31 cellular contexts compared by ENCODE assay signal in the genomic region with DNA sequence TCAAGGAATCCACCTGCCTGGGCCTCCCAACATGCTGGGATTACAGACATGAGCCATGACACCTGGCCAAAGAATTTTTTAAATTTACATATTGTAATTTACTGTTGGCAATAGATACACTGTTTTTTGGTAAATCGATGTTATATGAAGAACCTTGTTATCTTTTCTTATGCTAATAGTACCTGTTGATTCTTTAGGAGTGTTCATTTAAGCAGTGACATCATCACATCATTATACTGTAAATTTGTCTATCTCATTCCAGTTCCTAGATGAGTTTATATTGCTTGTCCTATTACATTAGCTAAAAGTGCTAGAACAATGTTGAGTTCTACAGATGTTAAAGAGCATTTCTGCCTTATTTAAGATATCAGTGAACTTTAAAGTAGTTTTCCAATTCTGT. TPM values are rescaled to one million over a fixed set of nuclear protein-coding genes. Genes with fewer than 3 reads are reported as not detected.
"Had no signal": no experiment of that assay in that cellular context is flagged by ENCODE, and none has a peak within 500 bp of the region (broad histone marks: within the 10 kb centered on the region; RNA-seq: fewer than 3 reads in every experiment).

No MANE protein-coding gene starts in this region.

- H3K9me3 ChIP-seq: testis, thoracic aorta, thyroid gland, upper lobe of right lung had no signal

- H3K27ac Mint-ChIP-seq: stimulated activated effector memory CD8-positive, alpha-beta T cell treated with anti-CD3 and anti-CD28 coated beads, Interleukin-12 subunit alpha, Interleukin-12 subunit beta, amount 100 ng/mL, for 72 hours; stimulated activated memory B cell treated with anti-CD40 and anti-IgM and Interleukin-4, amounts not matched to agents 10 μg/mL and 1 μg/mL and 100 μg/mL, for 72 hours; stimulated activated naive B cell treated with anti-CD40 and anti-IgM and Interleukin-4, amounts not matched to agents 10 μg/mL and 1 μg/mL and 100 μg/mL, for 72 hours; stimulated activated naive CD8-positive, alpha-beta T cell treated with anti-CD3 and anti-CD28 coated beads, Interleukin-15, amount 100 ng/mL, for 72 hours; stimulated activated naive CD8-positive, alpha-beta T cell treated with anti-CD3 and anti-CD28 coated beads, Interleukin-15, Interleukin-2, amounts not matched to agents 100 ng/mL and 50 ng/mL, for 24 hours; type B pancreatic cell had no signal

- H3K4me1 ChIP-seq: stomach, suprapubic skin, testis, thyroid gland, tibial artery, tibial nerve, transverse colon, upper lobe of left lung, upper lobe of right lung, uterus, vagina had no signal

- H3K27me3 Mint-ChIP-seq: stimulated activated memory B cell treated with anti-CD40 and anti-IgM and Interleukin-4, amounts not matched to agents 10 μg/mL and 1 μg/mL and 100 μg/mL, for 72 hours; stimulated activated naive B cell treated with anti-CD40 and anti-IgM and Interleukin-4, amounts not matched to agents 10 μg/mL and 1 μg/mL and 100 μg/mL, for 72 hours; stimulated activated naive CD8-positive, alpha-beta T cell treated with anti-CD3 and anti-CD28 coated beads, Interleukin-15, amount 100 ng/mL, for 72 hours; stimulated activated naive CD8-positive, alpha-beta T cell treated with anti-CD3 and anti-CD28 coated beads, Interleukin-15, Interleukin-2, amounts not matched to agents 100 ng/mL and 50 ng/mL, for 24 hours; type B pancreatic cell had no signal

- H3K4me3 ChIP-seq: stomach, suprapubic skin, testis, thoracic aorta, thyroid gland, tibial artery, tibial nerve, transverse colon, upper lobe of left lung, upper lobe of right lung, uterus, vagina had no signal

- H3K36me3 ChIP-seq: thoracic aorta, thyroid gland, tibial artery, transverse colon, upper lobe of left lung, upper lobe of right lung, uterus, vagina had no signal

- H3K27me3 ChIP-seq: stomach, suprapubic skin, testis, thyroid gland, tibial artery, tibial nerve, transverse colon, upper lobe of left lung, upper lobe of right lung, uterus, vagina had no signal

- H3K4me3 Mint-ChIP-seq: stimulated activated effector memory CD8-positive, alpha-beta T cell treated with anti-CD3 and anti-CD28 coated beads, Interleukin-12 subunit alpha, Interleukin-12 subunit beta, amount 100 ng/mL, for 72 hours; stimulated activated memory B cell treated with anti-CD40 and anti-IgM and Interleukin-4, amounts not matched to agents 10 μg/mL and 1 μg/mL and 100 μg/mL, for 72 hours; stimulated activated naive B cell treated with anti-CD40 and anti-IgM and Interleukin-4, amounts not matched to agents 10 μg/mL and 1 μg/mL and 100 μg/mL, for 72 hours; stimulated activated naive CD8-positive, alpha-beta T cell treated with anti-CD3 and anti-CD28 coated beads, Interleukin-15, amount 100 ng/mL, for 72 hours; stimulated activated naive CD8-positive, alpha-beta T cell treated with anti-CD3 and anti-CD28 coated beads, Interleukin-15, Interleukin-2, amounts not matched to agents 100 ng/mL and 50 ng/mL, for 24 hours; type B pancreatic cell had no signal

- H3K27ac ChIP-seq: stomach, suprapubic skin, testis, thoracic aorta, thyroid gland, tibial artery, tibial nerve, transverse colon, upper lobe of left lung, upper lobe of right lung, uterus, vagina had no signal

- DNase-seq: stimulated activated CD4-positive, alpha-beta T cell treated with anti-CD3 and anti-CD28 coated beads, Interleukin-2, amount 100 ng/mL, for 48 hours; stimulated activated CD4-positive, alpha-beta T cell treated with anti-CD3 and anti-CD28 coated beads, Interleukin-4, amount 100 ng/mL, for 1 hour; stimulated activated CD4-positive, alpha-beta T cell treated with anti-CD3 and anti-CD28 coated beads, Interleukin-4, amount 100 ng/mL, for 24 hours; stimulated activated CD4-positive, alpha-beta T cell treated with anti-CD3 and anti-CD28 coated beads, Interleukin-4, amount 100 ng/mL, for 4 hours; stimulated activated CD8-positive, alpha-beta memory T cell treated with anti-CD3 and anti-CD28 coated beads, Interleukin-4, amount 100 ng/mL, for 48 hours; stimulated activated naive B cell treated with anti-CD40 and anti-IgM and Interleukin-4, amounts not matched to agents 10 μg/mL and 1 μg/mL and 100 μg/mL, for 72 hours; stimulated activated naive CD4-positive, alpha-beta T cell; stimulated activated naive CD4-positive, alpha-beta T cell treated with Interleukin-2 at 50 U/mL for 16 hours; stimulated activated naive CD8-positive, alpha-beta T cell treated with anti-CD3 and anti-CD28 coated beads, Interleukin-15, amount 100 ng/mL, for 72 hours; stimulated activated naive CD8-positive, alpha-beta T cell treated with anti-CD3 and anti-CD28 coated beads, Interleukin-15, Interleukin-2, amounts not matched to agents 100 U/mL and 50 U/mL, for 24 hours; stomach; substantia nigra; testis; thyroid gland; tibial artery; transverse colon; upper lobe of left lung; upper lobe of right lung; uterus had no signal

- H3K36me3 Mint-ChIP-seq: stimulated activated effector memory CD8-positive, alpha-beta T cell treated with anti-CD3 and anti-CD28 coated beads, Interleukin-12 subunit alpha, Interleukin-12 subunit beta, amount 100 ng/mL, for 72 hours had no signal

RNA-seq across cellular contexts. Expression of a gene that starts 13.0 kb away (rescaled TPM):
- polyA plus RNA-seq: stomach, urinary bladder had no signal

RNA-seq across cellular contexts. Expression of a gene that starts 39.3 kb away (rescaled TPM):
- total RNA-seq: stomach, subcutaneous adipose tissue, suprapubic skin, temporal lobe, thoracic aorta, thyroid gland, tibial nerve, transverse colon, upper lobe of left lung, upper lobe of right lung, ureter, urinary bladder, uterus, vagina had no signal
- polyA plus RNA-seq: stomach, urinary bladder had no signal

RNA-seq across cellular contexts. Expression of a gene that starts 55.3 kb away (rescaled TPM):
- total RNA-seq: upper lobe of right lung had no signal
- polyA plus RNA-seq: stomach, urinary bladder had no signal
